27 cellular contexts compared by ENCODE assay signal in the genomic region with DNA sequence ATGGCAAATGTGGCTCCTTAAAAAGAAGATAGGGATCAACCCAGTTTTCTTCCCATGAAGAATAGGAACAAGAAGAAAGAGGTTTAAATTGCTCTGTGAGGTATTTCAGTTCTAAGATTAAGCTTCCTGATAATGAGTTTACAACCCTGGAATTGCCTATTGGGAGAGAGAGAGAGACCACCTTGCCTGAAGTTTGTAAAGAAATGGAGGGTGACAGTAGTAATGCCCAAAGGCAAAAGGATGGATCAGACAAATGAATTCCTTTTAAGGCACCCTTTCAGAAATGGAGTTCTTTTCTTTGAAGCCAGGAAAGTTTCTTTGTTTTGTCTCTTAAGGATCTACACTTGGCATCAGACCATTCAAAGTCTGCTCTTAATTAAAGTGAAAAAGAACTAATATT.
DNase-seq lines count a peak whose midpoint lies in the region; ATAC-seq, FAIRE-seq and TF ChIP-seq lines count a peak whose summit lies in the region.
"Had no signal": no experiment of that assay in that cellular context is flagged by ENCODE, and none has a peak within 500 bp of the region (broad histone marks: within the 10 kb centered on the region; RNA-seq: fewer than 3 reads in every experiment).

No MANE protein-coding gene starts in this region.

- intact Hi-C loops in CD8-positive, alpha-beta T cell (cut with DNase I, micrococcal nuclease) = loop anchor here (2.0 to 5.0 kb wide), 2 partner anchors 49 kb away; no protein-coding TSS in a partner anchor
- intact Hi-C loops in GM12878 (cut with micrococcal nuclease; ENCODE audit: unreplicated experiment) = no loop called here

- H3K27me3 ChIP-seq in CD8-positive, alpha-beta T cell (ENCODE audit: insufficient read depth, low read length) = no peaks in the 10 kb centered on the region
- H3K27me3 ChIP-seq in Karpas-422 (ENCODE audit: low read length) = no peaks in the 10 kb centered on the region
- H3K27me3 ChIP-seq in GM12878 (replicated peaks in 1 of 2; ENCODE audit: control insufficient read depth in 2 of 2, insufficient read depth in 2 of 2, low read length in 1 of 2) = no peaks in the 10 kb centered on the region

- peaks cover 7% of the 10 kb centered on the region for H3K36me3 Mint-ChIP-seq in CD8-positive, alpha-beta T cell
- peaks cover 2 to 7% (median 4%) of the 10 kb centered on the region in 3 donors for H3K36me3 Mint-ChIP-seq in naive thymus-derived CD8-positive, alpha-beta T cell

- no peak overlapping the region for H3K4me3 Mint-ChIP-seq in CD8-positive, alpha-beta T cell
- no peak overlapping the region for H3K4me3 Mint-ChIP-seq in naive thymus-derived CD8-positive, alpha-beta T cell
- H3K4me3 Mint-ChIP-seq: CD8-positive, alpha-beta memory T cell had no signal

- H3K27ac Mint-ChIP-seq in CD8-positive, alpha-beta T cell = peak overlapping the region; percentile 50
- H3K27ac Mint-ChIP-seq in naive thymus-derived CD8-positive, alpha-beta T cell = peak overlapping the region in 9 of 10 donors; percentile 2 to 66 (median 57)

- in situ Hi-C loops in GM12878 (cut with MboI) = no loop called here

- H4K20me1 ChIP-seq in Karpas-422 (ENCODE audit: insufficient read depth, low read depth, low read length) = no peaks in the 10 kb centered on the region
- no peaks in the 10 kb centered on the region for H4K20me1 ChIP-seq in GM12878 (ENCODE audit: control insufficient read depth, insufficient read depth)

- H3K9me3 Mint-ChIP-seq in CD8-positive, alpha-beta T cell = no peaks in the 10 kb centered on the region
- peaks cover 0 to 4% (median 0%) of the 10 kb centered on the region in 9 donors for H3K9me3 Mint-ChIP-seq in naive thymus-derived CD8-positive, alpha-beta T cell
- H3K9me3 Mint-ChIP-seq: CD8-positive, alpha-beta memory T cell had no signal

- H3K4me1 Mint-ChIP-seq in CD8-positive, alpha-beta T cell (ENCODE audit: low read depth) = peaks cover 59% of the 10 kb centered on the region
- peaks cover 15 to 74% (median 67%) of the 10 kb centered on the region in 4 donors for H3K4me1 Mint-ChIP-seq in naive thymus-derived CD8-positive, alpha-beta T cell

- no peak for TF ChIP-seq POLR2A in GM12878 (IDR thresholded peaks at IDR 0.05; ENCODE audit: low read depth, low read length)

- CTCF ChIA-PET in CD8-positive, alpha-beta T cell (lab: Charles Lee) = interaction anchor here (1.0 to 1.9 kb wide), 2 partner anchors 14 to 76 kb away, joined by 3 to 6 read pairs; no protein-coding TSS in a partner anchor
- CTCF ChIA-PET in GM12878 (lab: Yijun Ruan, JAX) = interaction anchor here (1.0 kb wide), 1 partner anchor 19 kb away, joined by 3 read pairs; no protein-coding TSS in a partner anchor

- H3K36me3 ChIP-seq in CD8-positive, alpha-beta T cell (ENCODE audit: insufficient read depth, low read length) = no peaks in the 10 kb centered on the region
- peaks cover 35% of the 10 kb centered on the region for H3K36me3 ChIP-seq in Karpas-422 (ENCODE audit: insufficient read depth, low read length)
- no peaks in the 10 kb centered on the region for H3K36me3 ChIP-seq in GM12878 (ENCODE audit: control insufficient read depth in 2 of 2, insufficient read depth in 2 of 2, low read length in 1 of 2)

- SMC1A ChIA-PET in GM12878 (lab: Charles Lee; ENCODE audit: uncharacterized antibody, unreplicated experiment) = interaction anchor here (0.6 to 5.0 kb wide), 14 partner anchors 11 to 116 kb away, joined by 3 to 34 read pairs (median 4); no protein-coding TSS in a partner anchor

- FAIRE-seq in GM12878 (lab: Jason Lieb, UNC) (no peak), RCC 7860 (lab: Jason Lieb, UNC) (no peak)
- FAIRE-seq: HepG2 had no signal

- H2AFZ ChIP-seq in Karpas-422 (ENCODE audit: low read length) (no peak overlapping the region), GM12878 (ENCODE audit: control insufficient read depth, low read depth, low read length) (no peak overlapping the region)
- H2AFZ ChIP-seq: GM23248 had no signal

- TF ChIP-seq EP300 in GM12878 (IDR thresholded peaks at IDR 0.05; ENCODE audit: borderline replicate concordance in 1 of 2, control insufficient read depth in 1 of 2, low read depth in 2 of 2, low read length in 2 of 2) = no peak

- H3K4me3 ChIP-seq in CD8-positive, alpha-beta T cell (ENCODE audit: low read depth, low read length) = no peak overlapping the region
- H3K4me3 ChIP-seq in Karpas-422 (ENCODE audit: low read length) (no peak overlapping the region), GM12878 (no peak overlapping the region)
- H3K4me3 ChIP-seq: GM23248, K562, SK-N-MC had no signal

- TF ChIP-seq RAD21 in GM12878 (IDR thresholded peaks at IDR 0.05; ENCODE audit: insufficient read depth, low read depth, low read length) = no peak

- no peak for TF ChIP-seq CTCF in CD8-positive, alpha-beta T cell (IDR thresholded peaks at IDR 0.05)
- TF ChIP-seq CTCF in GM12878 (IDR thresholded peaks at IDR 0.05 in 2 of 3, conservative IDR thresholded peaks at IDR 0.05 in 1 of 3; ENCODE audit: control insufficient read depth in 2 of 3, extremely low read depth in 1 of 3, insufficient read depth in 1 of 3, low read depth in 3 of 3, low read length in 3 of 3) = no peak

- peaks cover 19% of the 10 kb centered on the region for H3K4me1 ChIP-seq in CD8-positive, alpha-beta T cell (ENCODE audit: insufficient read depth, low read length)
- H3K4me1 ChIP-seq in Karpas-422 (ENCODE audit: low read length) (peaks cover 28% of the 10 kb centered on the region), GM12878 (ENCODE audit: control insufficient read depth, insufficient read depth, low read length) (peaks cover 34% of the 10 kb centered on the region)

- no peaks in the 10 kb centered on the region for H3K9me3 ChIP-seq in CD8-positive, alpha-beta T cell (ENCODE audit: low read length)
- H3K9me3 ChIP-seq in Karpas-422 (ENCODE audit: low read length) (no peaks in the 10 kb centered on the region), GM12878 (replicated peaks; ENCODE audit: control insufficient read depth, insufficient read depth, low read length) (no peaks in the 10 kb centered on the region; the same call in 1 of the 3 replicates)

- TSS peak; percentile 57 for BruUV-seq in GM12878 (replicated peaks; lab: Mats Ljungman, UMichigan)

- no peaks in the 10 kb centered on the region for H3K27me3 Mint-ChIP-seq in CD8-positive, alpha-beta T cell (ENCODE audit: low read depth)
- H3K27me3 Mint-ChIP-seq in naive thymus-derived CD8-positive, alpha-beta T cell = no peaks in the 10 kb centered on the region
- H3K27me3 Mint-ChIP-seq: CD8-positive, alpha-beta memory T cell had no signal

- DNase-seq in CD8-positive, alpha-beta T cell = no peak
- DNase-seq in Karpas-422 (no peak), GM12878 (ENCODE audit: low read depth, low spot score) (no peak), RCC 7860 (ENCODE audit: low spot score) (no peak), NCI-H1694 (lab: John Stamatoyannopoulos, UW) (no peak), left lobe of liver (ENCODE audit: low spot score) (no peak)
- DNase-seq in naive thymus-derived CD8-positive, alpha-beta T cell = no peak
- DNase-seq: C1 segment of cervical spinal cord; Calu3; CD8-positive, alpha-beta memory T cell; DMS153; GF-D8; GM23248; HCEC 1CT; NCI-H1092 treated with DMSO at 0.1 percent for 48 hours; NCI-H1436 treated with DMSO at 0.1 percent for 48 hours; NCI-H2029; NCI-H2171; NCI-H524 treated with DMSO at 0.1 percent for 48 hours; NCI-H82; RPMI8226; SHP77 had no signal

- H3K79me2 ChIP-seq in Karpas-422 (ENCODE audit: low read length) (peaks cover 19% of the 10 kb centered on the region), GM12878 (ENCODE audit: control insufficient read depth, insufficient read depth, low read length) (no peaks in the 10 kb centered on the region)

- ATAC-seq in CD8-positive, alpha-beta T cell = no peak
- ATAC-seq in GM12878 = no peak
- ATAC-seq in naive thymus-derived CD8-positive, alpha-beta T cell = no peak
- no peak for ATAC-seq in left lobe of liver
- no peak for ATAC-seq in GM21360 (IDR thresholded peaks at IDR 0.05; ENCODE audit: unreplicated experiment)
- ATAC-seq: HepG2, K562 had no signal

- no peaks in the 10 kb centered on the region for H3K9me2 ChIP-seq in Karpas-422 (replicated peaks; ENCODE audit: insufficient read depth, low read length)

- H3K4me2 ChIP-seq in Karpas-422 (ENCODE audit: low read depth, low read length, poor library complexity, severe bottlenecking) (no peak overlapping the region), GM12878 (ENCODE audit: control insufficient read depth, insufficient read depth) (no peak overlapping the region)

- POLR2A ChIA-PET in CD8-positive, alpha-beta T cell (lab: Charles Lee) = no interaction called here
- POLR2A ChIA-PET in GM12878 (lab: Charles Lee) = interaction anchor here (0.9 to 1.3 kb wide), 3 partner anchors 10 to 32 kb away, joined by 3 to 4 read pairs (median 4); no protein-coding TSS in a partner anchor
- POLR2A ChIA-PET in naive thymus-derived CD8-positive, alpha-beta T cell (lab: Charles Lee) = interaction anchor here (2.0 kb wide), 1 partner anchor 16 kb away, joined by 7 read pairs; no protein-coding TSS in a partner anchor

- no peak overlapping the region for H3K9ac ChIP-seq in Karpas-422 (ENCODE audit: low read length)
- H3K9ac ChIP-seq in GM12878 (ENCODE audit: control insufficient read depth, insufficient read depth, low read length) = no peak overlapping the region
- H3K9ac ChIP-seq: GM23248 had no signal

- no peak overlapping the region for H3K27ac ChIP-seq in CD8-positive, alpha-beta T cell (ENCODE audit: low read depth, low read length)
- H3K27ac ChIP-seq in Karpas-422 (ENCODE audit: low read length) (peak overlapping the region; percentile 40), GM12878 (ENCODE audit: control insufficient read depth, insufficient read depth) (no peak overlapping the region)
- H3K27ac ChIP-seq: GM23248, HL-60, SK-N-MC had no signal

- RAD21 ChIA-PET in GM12878 (lab: Charles Lee; ENCODE audit: unreplicated experiment) = interaction anchor here (0.8 to 2.0 kb wide), 3 partner anchors 15 to 31 kb away, joined by 3 to 8 read pairs (median 4); no protein-coding TSS in a partner anchor

TF ChIP-seq in GM12878, 131 proteins besides CTCF, POLR2A, EP300 and RAD21 (continues in another document):
- TF ChIP-seq, protein P1, sequence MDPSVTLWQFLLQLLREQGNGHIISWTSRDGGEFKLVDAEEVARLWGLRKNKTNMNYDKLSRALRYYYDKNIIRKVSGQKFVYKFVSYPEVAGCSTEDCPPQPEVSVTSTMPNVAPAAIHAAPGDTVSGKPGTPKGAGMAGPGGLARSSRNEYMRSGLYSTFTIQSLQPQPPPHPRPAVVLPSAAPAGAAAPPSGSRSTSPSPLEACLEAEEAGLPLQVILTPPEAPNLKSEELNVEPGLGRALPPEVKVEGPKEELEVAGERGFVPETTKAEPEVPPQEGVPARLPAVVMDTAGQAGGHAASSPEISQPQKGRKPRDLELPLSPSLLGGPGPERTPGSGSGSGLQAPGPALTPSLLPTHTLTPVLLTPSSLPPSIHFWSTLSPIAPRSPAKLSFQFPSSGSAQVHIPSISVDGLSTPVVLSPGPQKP (IDR thresholded peaks at IDR 0.05; ENCODE audit: low read depth, low read length) = no peak
